8 cellular contexts compared by ENCODE assay signal in genomic region chr2:111883661-111884591, GRCh38. TPM values are rescaled to one million over a fixed set of nuclear protein-coding genes. Genes with fewer than 3 reads are reported as not detected.
DNase-seq lines count a peak whose midpoint lies in the region; ATAC-seq, FAIRE-seq and TF ChIP-seq lines count a peak whose summit lies in the region.

Gene ANAPC1 (minus strand): TSS chr2:111884193. CDS start chr2:111880825, 3,368 bp downstream.

- H3K36me3 ChIP-seq in OCI-LY7 (ENCODE audit: insufficient read depth, low read length) (peaks cover 19% of the 10 kb centered on the region), mucosa of descending colon (ENCODE audit: low read depth) (no peaks in the 10 kb centered on the region)

- DNase-seq in D341Med (ENCODE audit: low spot score) = peak; percentile 93
- peak; percentile 88 for DNase-seq in HTR-8/SVneo (ENCODE audit: insufficient read length, low spot score)
- peak; percentile 92 for DNase-seq in OCI-LY7 (ENCODE audit: low spot score)
- DNase-seq in activated CD8-positive, alpha-beta memory T cell treated with anti-CD3 and anti-CD28 coated beads, Interleukin-2, amount 50 U/mL, for 48 hours = peak; percentile 92
- DNase-seq in epithelial cell of esophagus (ENCODE audit: low read depth) = peak; percentile 88
- DNase-seq in mucosa of descending colon = peak; percentile 89 to 90 (median 90)
- peak; percentile 61 to 70 for DNase-seq in stimulated activated CD8-positive, alpha-beta memory T cell treated with anti-CD3 and anti-CD28 coated beads, Interleukin-4, amount 100 ng/mL, for 1 hour (ENCODE audit: low read depth in 2 of 2, low spot score in 1 of 2)

- peak; percentile 86 for ATAC-seq in GM21381 (IDR thresholded peaks at IDR 0.05; ENCODE audit: unreplicated experiment)
- peak; percentile 97 for ATAC-seq in mucosa of descending colon

- CTCF ChIA-PET in OCI-LY7 (lab: Charles Lee; ENCODE audit: unreplicated experiment) = interaction anchor here (0.6 to 1.1 kb wide), 2 partner anchors 193 to 217 kb away, joined by 4 read pairs; no protein-coding TSS in a partner anchor

- H4K20me1 ChIP-seq in OCI-LY7 (ENCODE audit: insufficient read depth, low read length) = no peaks in the 10 kb centered on the region

- H3K4me3 ChIP-seq in OCI-LY7 (ENCODE audit: low read depth, low read length, poor library complexity, severe bottlenecking) (peak within 1 kb of the TSS; percentile 88), epithelial cell of esophagus (ENCODE audit: low read length) (peak within 1 kb of the TSS; percentile 85), mucosa of descending colon (peak within 1 kb of the TSS; percentile 79)

- peaks cover 34% of the 10 kb centered on the region for H3K79me2 ChIP-seq in OCI-LY7 (ENCODE audit: insufficient read depth, low read depth, low read length)

- H3K9me3 ChIP-seq in OCI-LY7 (ENCODE audit: low read length) (no peaks in the 10 kb centered on the region), mucosa of descending colon (no peaks in the 10 kb centered on the region)

- peak; percentile 64 for FAIRE-seq in HTR-8/SVneo (lab: Jason Lieb, UNC)

- H2AFZ ChIP-seq in OCI-LY7 (ENCODE audit: low read length) = peak within 1 kb of the TSS; percentile 73; the same call in 1 of the 2 replicates

- no TSS peak for BruUV-seq in OCI-LY7 (replicated peaks; lab: Mats Ljungman, UMichigan)

- POLR2A ChIA-PET in OCI-LY7 (lab: Charles Lee) = interaction anchor here (0.6 to 1.9 kb wide), 8 partner anchors 9 to 701 kb away, joined by 3 to 7 read pairs (median 4); partner anchors contain the start of gene TMEM87B

- intact Hi-C loops in OCI-LY7 (cut with micrococcal nuclease; ENCODE audit: unreplicated experiment) (loop anchor here (5.0 to 10.0 kb wide), 4 partner anchors 393 to 878 kb away; partner anchors contain the start of genes CKAP2L, SLC20A1, TTL and ZC3H6), mucosa of descending colon (cut with DNase I, micrococcal nuclease) (loop anchor here in 1 of 2 donors (5.0 kb wide), 1 partner anchor 163 kb away; no protein-coding TSS in a partner anchor)

- no peaks in the 10 kb centered on the region for H3K9me2 ChIP-seq in OCI-LY7 (ENCODE audit: insufficient read depth, low read length)

- H3K27ac ChIP-seq in OCI-LY7 (ENCODE audit: low read depth, low read length, poor library complexity, severe bottlenecking) = peak within 1 kb of the TSS; percentile 87

- H3K4me2 ChIP-seq in OCI-LY7 (ENCODE audit: low read length) = peak within 1 kb of the TSS; percentile 84

- TF ChIP-seq CTCF in OCI-LY7 (conservative IDR thresholded peaks at IDR 0.05; ENCODE audit: low read length) (no peak), epithelial cell of esophagus (IDR thresholded peaks at IDR 0.05; ENCODE audit: insufficient read depth, low read depth, low read length, missing control alignments) (no peak), mucosa of descending colon (IDR thresholded peaks at IDR 0.05) (no peak)

- peaks cover 14% of the 10 kb centered on the region for H3K4me1 ChIP-seq in OCI-LY7 (ENCODE audit: insufficient read depth, low read length, poor library complexity, severe bottlenecking)
- peaks cover 12% of the 10 kb centered on the region for H3K4me1 ChIP-seq in mucosa of descending colon (ENCODE audit: low read depth)

RNA-seq across cellular contexts. Expression of gene ANAPC1, which starts in this region (rescaled TPM):
- 103 and 151 TPM in 2 replicates for total RNA-seq in OCI-LY7 (2014; rRNA removed; shearing (Covaris generic))
- 115 and 131 TPM in 2 replicates for total RNA-seq in OCI-LY7 (2022)
- total RNA-seq in mucosa of descending colon = 10 to 100 TPM; 29.4 to 40.9 (median 34.6) TPM

Comparison
In these comparisons a context has a peak if more than half of its experiments do, and no peak if none do; other contexts are left out.
1. Peak in every context shown above with its lines: DNase-seq, ATAC-seq, H3K4me3 ChIP-seq and H3K27ac ChIP-seq.